ENCODE assay signal across 1 cellular context in genomic region chr5:177447611-177448243, GRCh38.
TF ChIP-seq lines count a peak whose summit lies in the region.

No MANE protein-coding gene starts in this region.

TF ChIP-seq in GM12878, 131 proteins besides CTCF, POLR2A, EP300 and RAD21:
- peak; percentile 57 for TF ChIP-seq IKZF1 (conservative IDR thresholded peaks at IDR 0.05)
- TF ChIP-seq CBX5 (IDR thresholded peaks at IDR 0.05; ENCODE audit: low read depth): no peak
- TF ChIP-seq POLR2AphosphoS5 (IDR thresholded peaks at IDR 0.05; ENCODE audit: low read length): peak; percentile 58; the same call in 1 of the 2 replicates
- no peak for TF ChIP-seq DPF2 (IDR thresholded peaks at IDR 0.05)
- peak; percentile 84 for TF ChIP-seq NR2F1 (conservative IDR thresholded peaks at IDR 0.05)
- TF ChIP-seq HDGF (IDR thresholded peaks at IDR 0.05): 0 out of 2 replicates have a peak, but pooled peaks have one; percentile 20
- no peak for TF ChIP-seq USF1 (IDR thresholded peaks at IDR 0.05; ENCODE audit: borderline replicate concordance, extremely low read length, insufficient read depth, low read depth, low read length)
- TF ChIP-seq MLLT1 (IDR thresholded peaks at IDR 0.05): 0 out of 2 replicates have a peak, but pooled peaks have one; percentile 26
- peak; percentile 85 to 95 for TF ChIP-seq BHLHE40 (IDR thresholded peaks at IDR 0.05; ENCODE audit: borderline replicate concordance in 1 of 2, low read depth in 2 of 2, low read length in 1 of 2)
- TF ChIP-seq CEBPZ (IDR thresholded peaks at IDR 0.05; ENCODE audit: low read depth, low read length): no peak
- peak; percentile 11; the same call in 1 of the 3 replicates for TF ChIP-seq POU2F2 (IDR thresholded peaks at IDR 0.05; ENCODE audit: borderline replicate concordance, low read depth, low read length)
- TF ChIP-seq ELK1 (IDR thresholded peaks at IDR 0.05; ENCODE audit: low read depth, low read length): no peak
TF ChIP-seq in GM12878: peak in this region for 7.
